In the genomic region with DNA sequence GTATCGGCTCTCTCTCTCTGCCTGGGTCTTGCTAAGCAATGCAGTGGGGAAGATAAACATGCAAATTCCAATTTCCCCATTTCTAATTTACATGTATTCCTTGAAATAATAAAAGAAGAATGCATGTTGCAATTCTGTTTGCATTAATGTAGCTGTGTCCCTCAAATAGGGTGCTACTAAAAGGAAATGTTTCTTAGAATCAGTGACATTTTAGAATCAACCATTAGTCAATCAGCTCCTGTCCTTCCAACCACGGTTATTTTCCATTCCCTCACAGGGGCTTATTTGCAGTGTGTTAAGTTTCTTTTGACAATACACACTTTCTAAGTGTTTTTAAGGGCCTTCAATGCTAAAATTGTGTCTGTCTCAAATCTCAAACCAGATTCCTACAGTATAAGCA, we compare ENCODE assay signal across 22 cellular contexts. TPM values are rescaled to one million over a fixed set of nuclear protein-coding genes. Genes with fewer than 3 reads are reported as not detected.
DNase-seq lines count a peak whose midpoint lies in the region; ATAC-seq and TF ChIP-seq lines count a peak whose summit lies in the region.
"Had no signal": no experiment of that assay in that cellular context is flagged by ENCODE, and none has a peak within 500 bp of the region (broad histone marks: within the 10 kb centered on the region; RNA-seq: fewer than 3 reads in every experiment).

No MANE protein-coding gene starts in this region.

- H3K36me3 Mint-ChIP-seq in activated naive CD8-positive, alpha-beta T cell treated with anti-CD3 and anti-CD28 coated beads, Interleukin-2, amount 50 U/mL, for 24 hours (ENCODE audit: low read depth), result no peaks in the 10 kb centered on the region
- H3K36me3 Mint-ChIP-seq: naive thymus-derived CD4-positive, alpha-beta T cell had no signal

- in situ Hi-C loops in transverse colon (cut with MboI; ENCODE audit: low pct_ligation_motif_present in 1 of 4, low pct_unique_long_range_greater_than_20kb in 1 of 4, low sequenced_read_pairs in 3 of 4), result no loop called here

- DNase-seq in activated naive CD8-positive, alpha-beta T cell treated with anti-CD3 and anti-CD28 coated beads, Interleukin-2, amount 50 U/mL, for 24 hours, result no peak
- DNase-seq in fibroblast of villous mesenchyme (ENCODE audit: low read depth), result peak; percentile 69
- no peak for DNase-seq in sciatic nerve (ENCODE audit: low spot score)
- DNase-seq in transverse colon, result no peak
- DNase-seq in NCI-H1930 (lab: John Stamatoyannopoulos, UW), result no peak
- DNase-seq: activated CD4-positive, alpha-beta T cell treated with anti-CD3 and anti-CD28 coated beads for 36 hours; activated naive CD4-positive, alpha-beta T cell treated with anti-CD3 and anti-CD28 coated beads for 36 hours; aorta; EL; mesendoderm; naive thymus-derived CD4-positive, alpha-beta T cell; NCI-H1048; NCI-H2029 treated with DMSO at 0.1 percent for 48 hours; NCI-H2227 treated with DMSO at 0.1 percent for 48 hours; NCI-H69; right cardiac atrium; RPMI8226; stimulated activated CD4-positive, alpha-beta T cell treated with anti-CD3 and anti-CD28 coated beads, Interleukin-15, amount 100 ng/mL, for 24 hours; T-helper 2 cell had no signal

- peak; percentile 76 for ATAC-seq in activated naive CD8-positive, alpha-beta T cell treated with anti-CD3 and anti-CD28 coated beads, Interleukin-2, amount 50 U/mL, for 24 hours
- ATAC-seq in sciatic nerve (peak; percentile 29), GM21737 (IDR thresholded peaks at IDR 0.05; ENCODE audit: unreplicated experiment) (no peak), GM18858 (IDR thresholded peaks at IDR 0.05; ENCODE audit: unreplicated experiment) (no peak)
- ATAC-seq: activated CD4-positive, alpha-beta T cell treated with anti-CD3 and anti-CD28 coated beads for 36 hours; naive thymus-derived CD4-positive, alpha-beta T cell had no signal

- no peaks in the 10 kb centered on the region for H3K36me3 ChIP-seq in transverse colon

- WGBS in transverse colon (ENCODE audit: low coverage in 1 of 2), 2 donors, result 53 to 63% methylated on average over 2 of the region's 2 CpGs

- peaks cover 0 to 14% (median 4%) of the 10 kb centered on the region in 4 donors for H3K4me1 ChIP-seq in transverse colon

- no peaks in the 10 kb centered on the region for H3K9me3 Mint-ChIP-seq in activated naive CD8-positive, alpha-beta T cell treated with anti-CD3 and anti-CD28 coated beads, Interleukin-2, amount 50 U/mL, for 24 hours
- H3K9me3 Mint-ChIP-seq: activated naive CD4-positive, alpha-beta T cell treated with anti-CD3 and anti-CD28 coated beads for 36 hours; central memory CD8-positive, alpha-beta T cell; naive thymus-derived CD4-positive, alpha-beta T cell had no signal

- H3K27ac Mint-ChIP-seq in activated naive CD8-positive, alpha-beta T cell treated with anti-CD3 and anti-CD28 coated beads, Interleukin-2, amount 50 U/mL, for 24 hours, result peak overlapping the region; percentile 3
- H3K27ac Mint-ChIP-seq: activated CD4-positive, alpha-beta T cell treated with anti-CD3 and anti-CD28 coated beads for 36 hours; activated naive CD4-positive, alpha-beta T cell treated with anti-CD3 and anti-CD28 coated beads for 36 hours; naive thymus-derived CD4-positive, alpha-beta T cell had no signal

- no peak for TF ChIP-seq EP300 in transverse colon (IDR thresholded peaks at IDR 0.05; ENCODE audit: low read depth)

- no peak for TF ChIP-seq POLR2A in transverse colon (IDR thresholded peaks at IDR 0.05)

- peaks cover 18% of the 10 kb centered on the region for H3K4me1 Mint-ChIP-seq in activated naive CD8-positive, alpha-beta T cell treated with anti-CD3 and anti-CD28 coated beads, Interleukin-2, amount 50 U/mL, for 24 hours
- H3K4me1 Mint-ChIP-seq: activated CD4-positive, alpha-beta T cell treated with anti-CD3 and anti-CD28 coated beads for 36 hours; central memory CD8-positive, alpha-beta T cell had no signal

- intact Hi-C loops in sciatic nerve (cut with DNase I) (no loop called here), transverse colon (cut with DNase I; ENCODE audit: low total_unique reads) (no loop called here)

- H3K27me3 ChIP-seq in transverse colon, result no peaks in the 10 kb centered on the region

- peak overlapping the region in 3 of 4 donors; percentile 28 to 71 (median 50) for H3K27ac ChIP-seq in transverse colon

- TF ChIP-seq CTCF in fibroblast of villous mesenchyme (IDR thresholded peaks at IDR 0.05; ENCODE audit: insufficient read depth, low read depth, low read length) (no peak), transverse colon (IDR thresholded peaks at IDR 0.05) (no peak)

- H3K4me3 ChIP-seq in fibroblast of villous mesenchyme (ENCODE audit: low read depth, low read length), result no peak overlapping the region
- no peak overlapping the region for H3K4me3 ChIP-seq in transverse colon

- peak overlapping the region; percentile 0 for H3K4me3 Mint-ChIP-seq in activated naive CD8-positive, alpha-beta T cell treated with anti-CD3 and anti-CD28 coated beads, Interleukin-2, amount 50 U/mL, for 24 hours
- H3K4me3 Mint-ChIP-seq: activated CD4-positive, alpha-beta T cell treated with anti-CD3 and anti-CD28 coated beads for 36 hours; activated naive CD4-positive, alpha-beta T cell treated with anti-CD3 and anti-CD28 coated beads for 36 hours; central memory CD8-positive, alpha-beta T cell; naive thymus-derived CD4-positive, alpha-beta T cell had no signal

- H3K27me3 Mint-ChIP-seq in activated naive CD8-positive, alpha-beta T cell treated with anti-CD3 and anti-CD28 coated beads, Interleukin-2, amount 50 U/mL, for 24 hours, result peaks cover 3% of the 10 kb centered on the region

- H3K9me3 ChIP-seq in transverse colon, result no peaks in the 10 kb centered on the region

RNA-seq across cellular contexts. Expression of a gene that starts 46.7 kb away (rescaled TPM):
- total RNA-seq in fibroblast of villous mesenchyme (5.5 and 7.3 TPM in 2 replicates), sciatic nerve (144 TPM), transverse colon (10 to 100 TPM; 12.2 to 42.6 (median 13.2) TPM)

Comparison
In these comparisons a context has a peak if more than half of its experiments do, and no peak if none do; other contexts are left out.
1. ATAC-seq: peak in activated naive CD8-positive, alpha-beta T cell treated with anti-CD3 and anti-CD28 coated beads, Interleukin-2, amount 50 U/mL, for 24 hours (single experiment) and sciatic nerve (single experiment); none in GM21737 (single experiment) and GM18858 (single experiment).